Comparison of ENCODE assay signal across 1 cellular context in the genomic region with DNA sequence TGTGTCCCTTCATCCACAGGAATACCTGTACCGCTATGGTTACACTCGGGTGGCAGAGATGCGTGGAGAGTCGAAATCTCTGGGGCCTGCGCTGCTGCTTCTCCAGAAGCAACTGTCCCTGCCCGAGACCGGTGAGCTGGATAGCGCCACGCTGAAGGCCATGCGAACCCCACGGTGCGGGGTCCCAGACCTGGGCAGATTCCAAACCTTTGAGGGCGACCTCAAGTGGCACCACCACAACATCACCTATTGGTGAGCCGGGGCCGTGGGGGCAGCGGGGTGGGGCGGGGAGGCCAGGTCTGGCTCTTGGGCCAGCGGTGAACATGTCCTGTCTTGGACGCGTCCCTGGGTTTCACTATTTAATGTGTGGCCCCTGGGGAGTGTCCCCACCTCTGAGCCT.
TF ChIP-seq lines count a peak whose summit lies in the region.

No MANE protein-coding gene starts in this region.

TF ChIP-seq in H1, 55 proteins besides CTCF, POLR2A, EP300 and RAD21:
- TF ChIP-seq KDM1A (IDR thresholded peaks at IDR 0.05; ENCODE audit: borderline replicate concordance, low read length) (no peak), SIRT6 (IDR thresholded peaks at IDR 0.05; ENCODE audit: low read length) (no peak), RNF2 (IDR thresholded peaks at IDR 0.05; ENCODE audit: borderline replicate concordance, low read depth, low read length, missing control alignments, poor library complexity, severe bottlenecking) (no peak), CREB1 (IDR thresholded peaks at IDR 0.05) (no peak), HDAC6 (IDR thresholded peaks at IDR 0.05; ENCODE audit: low read depth, low read length) (no peak), HDAC2 (IDR thresholded peaks at IDR 0.05; ENCODE audit: borderline replicate concordance in 1 of 2, low read depth in 2 of 2, low read length in 2 of 2) (no peak), MAFK (IDR thresholded peaks at IDR 0.05; ENCODE audit: low read depth, low read length) (no peak), TEAD4 (IDR thresholded peaks at IDR 0.05; ENCODE audit: low read depth, low read length) (no peak), GTF2F1 (IDR thresholded peaks at IDR 0.05; ENCODE audit: borderline replicate concordance, low read depth, low read length) (no peak), CTBP2 (IDR thresholded peaks at IDR 0.05; ENCODE audit: borderline replicate concordance, insufficient read depth, insufficient read length, low read length) (no peak), POU5F1 (IDR thresholded peaks at IDR 0.05; ENCODE audit: low read depth, low read length) (no peak), SP2 (IDR thresholded peaks at IDR 0.05; ENCODE audit: low read length) (no peak), TAF7 (optimal IDR thresholded peaks at IDR 0.05; ENCODE audit: borderline replicate concordance, low read depth, low read length) (no peak), ZNF274 (IDR thresholded peaks at IDR 0.05; ENCODE audit: borderline replicate concordance, extremely low read depth, low read length) (no peak), JUN (IDR thresholded peaks at IDR 0.05; ENCODE audit: low read depth, low read length) (no peak)
- TF ChIP-seq, protein P1, sequence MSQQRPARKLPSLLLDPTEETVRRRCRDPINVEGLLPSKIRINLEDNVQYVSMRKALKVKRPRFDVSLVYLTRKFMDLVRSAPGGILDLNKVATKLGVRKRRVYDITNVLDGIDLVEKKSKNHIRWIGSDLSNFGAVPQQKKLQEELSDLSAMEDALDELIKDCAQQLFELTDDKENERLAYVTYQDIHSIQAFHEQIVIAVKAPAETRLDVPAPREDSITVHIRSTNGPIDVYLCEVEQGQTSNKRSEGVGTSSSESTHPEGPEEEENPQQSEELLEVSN (IDR thresholded peaks at IDR 0.05) = no peak
